In the genomic region with DNA sequence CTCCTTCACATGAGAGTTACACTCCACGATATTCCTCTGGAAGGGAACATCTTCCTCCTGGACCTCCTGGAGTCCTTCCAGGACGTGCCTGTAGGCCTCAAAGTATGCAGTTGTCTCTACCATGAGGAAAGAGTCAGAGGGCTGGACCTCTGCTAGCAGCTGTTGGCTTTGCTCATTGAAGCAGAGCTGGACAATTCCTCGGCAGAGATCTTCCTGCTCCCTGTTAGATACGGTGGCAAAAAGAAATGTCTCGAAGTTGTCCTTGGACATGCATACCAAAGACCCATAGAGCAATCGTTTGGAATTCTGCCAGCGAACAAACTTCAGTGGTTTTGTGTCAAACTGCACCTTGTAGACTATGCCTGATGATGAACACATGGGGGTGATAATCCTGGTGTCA, we compare ENCODE assay signal across 9 cellular contexts. TPM values are rescaled to one million over a fixed set of nuclear protein-coding genes. Genes with fewer than 3 reads are reported as not detected.
DNase-seq lines count a peak whose midpoint lies in the region; ATAC-seq and TF ChIP-seq lines count a peak whose summit lies in the region.
"Had no signal": no experiment of that assay in that cellular context is flagged by ENCODE, and none has a peak within 500 bp of the region (broad histone marks: within the 10 kb centered on the region; RNA-seq: fewer than 3 reads in every experiment).

No MANE protein-coding gene starts in this region.

- H3K9me1 ChIP-seq in IMR-90 (ENCODE audit: insufficient read depth, low read length) = peaks cover 18% of the 10 kb centered on the region

- no peak for TF ChIP-seq RAD21 in IMR-90 (IDR thresholded peaks at IDR 0.05; ENCODE audit: low read length)

- peak; percentile 49 for DNase-seq in activated CD8-positive, alpha-beta memory T cell treated with anti-CD3 and anti-CD28 coated beads, Interleukin-2, amount 50 U/mL, for 48 hours
- DNase-seq in activated CD8-positive, alpha-beta memory T cell treated with anti-CD3 and anti-CD28 coated beads for 24 hours = no peak
- DNase-seq in IMR-90 = peak; percentile 39
- DNase-seq in ascending aorta (ENCODE audit: low spot score in 2 of 2) = no peak
- no peak for DNase-seq in psoas muscle
- DNase-seq in DMS153 (lab: John Stamatoyannopoulos, UW) = no peak
- DNase-seq: NCI-H2081 had no signal

- H3K36me3 ChIP-seq in IMR-90 (ENCODE audit: control insufficient read depth, insufficient read depth, low read length) = peaks cover 36% of the 10 kb centered on the region
- peaks cover 40 to 60% of the 10 kb centered on the region in 2 donors for H3K36me3 ChIP-seq in ascending aorta
- H3K36me3 ChIP-seq in psoas muscle (ENCODE audit: insufficient read depth in 1 of 2, low read depth in 1 of 2) = peaks cover 3 to 84% of the 10 kb centered on the region in 2 donors

- no peak overlapping the region for H2BK20ac ChIP-seq in IMR-90 (ENCODE audit: low read depth, low read length)

- no peak overlapping the region for H2AK9ac ChIP-seq in IMR-90 (replicated peaks; ENCODE audit: low read depth, low read length, poor library complexity)

- H3K4me3 ChIP-seq in IMR-90 (ENCODE audit: insufficient read depth, low read depth, low read length) (no peak overlapping the region), ascending aorta (peak overlapping the region; percentile 8 to 31), psoas muscle (peak overlapping the region; percentile 30)

- no peak overlapping the region for H3K9ac ChIP-seq in IMR-90 (ENCODE audit: low read depth, low read length)

- peaks cover 27 to 59% of the 10 kb centered on the region in 2 experiments for H3K79me1 ChIP-seq in IMR-90 (ENCODE audit: low read depth in 1 of 2, low read length in 2 of 2)

- intact Hi-C loops in IMR-90 (cut with micrococcal nuclease) = no loop called here
- intact Hi-C loops in ascending aorta (cut with DNase I) = no loop called here
- intact Hi-C loops in psoas muscle (cut with DNase I) = no loop called here

- no TSS peak for BruUV-seq in IMR-90 (replicated peaks; lab: Mats Ljungman, UMichigan)

- TF ChIP-seq POLR2A in IMR-90 (IDR thresholded peaks at IDR 0.05; ENCODE audit: low read depth, low read length) = no peak

- H3K14ac ChIP-seq in IMR-90 (replicated peaks; ENCODE audit: low read depth, low read length) = no peak overlapping the region

- H3K4ac ChIP-seq in IMR-90 (ENCODE audit: low read depth, low read length) = no peak overlapping the region

- H3K9me3 ChIP-seq in IMR-90 (ENCODE audit: control insufficient read depth, insufficient read depth, low read length) (no peaks in the 10 kb centered on the region), ascending aorta (no peaks in the 10 kb centered on the region), psoas muscle (no peaks in the 10 kb centered on the region)

- no peak overlapping the region for H4K8ac ChIP-seq in IMR-90 (ENCODE audit: low read depth in 2 of 2, low read length in 2 of 2)

- H3K27ac ChIP-seq in IMR-90 (ENCODE audit: insufficient read depth, low read length) = no peak overlapping the region
- no peak overlapping the region for H3K27ac ChIP-seq in ascending aorta
- H3K27ac ChIP-seq in psoas muscle = no peak overlapping the region

- POLR2A ChIA-PET in IMR-90 (lab: Charles Lee; ENCODE audit: unreplicated experiment) = no interaction called here

- H4K20me1 ChIP-seq in IMR-90 (ENCODE audit: insufficient read depth, low read length) = peaks cover 63% of the 10 kb centered on the region

- H3K23ac ChIP-seq in IMR-90 (ENCODE audit: low read depth, low read length) = no peak overlapping the region

- no peak overlapping the region for H2BK15ac ChIP-seq in IMR-90 (ENCODE audit: low read depth, low read length)

- CTCF ChIA-PET in IMR-90 (lab: Yijun Ruan, JAX) = interaction anchor here (1.4 kb wide), 1 partner anchor 24 kb away, joined by 3 read pairs; no protein-coding TSS in a partner anchor

- H3K27me3 ChIP-seq in IMR-90 (ENCODE audit: control insufficient read depth, insufficient read depth, low read length) (no peaks in the 10 kb centered on the region), ascending aorta (no peaks in the 10 kb centered on the region), psoas muscle (ENCODE audit: insufficient read depth in 3 of 3, low read length in 2 of 3) (no peaks in the 10 kb centered on the region)

- TF ChIP-seq CTCF in IMR-90 (conservative IDR thresholded peaks at IDR 0.05; ENCODE audit: low read depth, low read length) = no peak
- TF ChIP-seq CTCF in ascending aorta (IDR thresholded peaks at IDR 0.05) = no peak
- no peak for TF ChIP-seq CTCF in psoas muscle (IDR thresholded peaks at IDR 0.05)

- 96% methylated on average over 3 of the region's 7 CpGs; no CpG with 5 or more reads in 1 of the 2 experiments for WGBS in IMR-90 (ENCODE audit: extremely low coverage in 2 of 2, insufficient read length in 1 of 2), 2 experiments
- 31 to 35% (median 32%) methylated on average over 7 of the region's 7 CpGs for WGBS in psoas muscle, 3 donors

- no peak overlapping the region for H2AK5ac ChIP-seq in IMR-90 (ENCODE audit: low read depth, low read length)

- no peak overlapping the region for H3K56ac ChIP-seq in IMR-90 (ENCODE audit: extremely low read depth, insufficient read depth, low read length)

- no peak overlapping the region for H3K18ac ChIP-seq in IMR-90 (ENCODE audit: low read depth, low read length)

- ATAC-seq in IMR-90 (ENCODE audit: low read depth) (peak; percentile 18; the same call in 1 of the 2 replicates), psoas muscle (peak; percentile 57 to 81 (median 72)), HG02870 (IDR thresholded peaks at IDR 0.05; ENCODE audit: unreplicated experiment) (no peak), HG03045 (IDR thresholded peaks at IDR 0.05; ENCODE audit: unreplicated experiment) (no peak)

- dilution Hi-C loops in IMR-90 (cut with HindIII; ENCODE audit: low sequenced_read_pairs, unreplicated experiment) = no loop called here

- H4K91ac ChIP-seq in IMR-90 (ENCODE audit: insufficient read depth, low read depth, low read length) = no peak overlapping the region

- H2BK5ac ChIP-seq in IMR-90 (ENCODE audit: low read depth, low read length, poor library complexity, severe bottlenecking) = no peak overlapping the region

- H2BK120ac ChIP-seq in IMR-90 (ENCODE audit: low read depth, low read length) = no peak overlapping the region

- H4K5ac ChIP-seq in IMR-90 (ENCODE audit: low read depth, low read length) = no peak overlapping the region

- H2AFZ ChIP-seq in IMR-90 (replicated peaks; ENCODE audit: low read length, poor library complexity) = peak overlapping the region; percentile 26

- in situ Hi-C loops in IMR-90 (cut with MboI; ENCODE audit: low sequenced_read_pairs) = no loop called here

- no peak overlapping the region for H3K4me2 ChIP-seq in IMR-90 (ENCODE audit: low read depth, low read length)

- H3K4me1 ChIP-seq in IMR-90 (ENCODE audit: control insufficient read depth, insufficient read depth, low read length) (peaks cover 1% of the 10 kb centered on the region; the same call in 1 of the 2 replicates), ascending aorta (peaks cover 8 to 26% of the 10 kb centered on the region in 2 donors), psoas muscle (peaks cover 24% of the 10 kb centered on the region)

TF ChIP-seq in IMR-90, 13 proteins besides CTCF, POLR2A, EP300 and RAD21:
- TF ChIP-seq MAFK (IDR thresholded peaks at IDR 0.05; ENCODE audit: low read depth, low read length) (no peak), RCOR1 (IDR thresholded peaks at IDR 0.05; ENCODE audit: insufficient replicate concordance, low read length) (no peak), BHLHE40 (IDR thresholded peaks at IDR 0.05; ENCODE audit: low read depth, low read length) (no peak), SMC3 (IDR thresholded peaks at IDR 0.05; ENCODE audit: low read depth, low read length) (no peak), MAZ (IDR thresholded peaks at IDR 0.05; ENCODE audit: borderline replicate concordance, low read depth, low read length) (no peak)

RNA-seq across cellular contexts. Expression of gene ZNFX1, which starts 7.7 kb away (rescaled TPM):
- total RNA-seq in IMR-90 (2012; rRNA removed) = 46.7 and 60.9 TPM in 2 replicates
- polyA plus RNA-seq in IMR-90 (2012; rRNA removed) = 8.5 and 10.9 TPM in 2 replicates
- polyA plus RNA-seq in IMR-90 (2012; cell fraction: cytosol; rRNA removed) = 4.3 and 5.4 TPM in 2 replicates
- polyA plus RNA-seq in IMR-90 (2012; cell fraction: nucleus; rRNA removed; ENCODE audit: low replicate concordance) = 5.7 and 9.9 TPM in 2 replicates
- total RNA-seq in ascending aorta = 49.1 TPM
- 10 to 100 TPM; 21.7 to 29.6 (median 24.6) TPM for total RNA-seq in psoas muscle
- polyA plus RNA-seq in psoas muscle = 10 to 100 TPM in 2 of 3 donors, 1 to 10 TPM in 1; 8.4 to 16.1 (median 15.3) TPM

RNA-seq across cellular contexts. Expression of gene DDX27, which starts 51.0 kb away (rescaled TPM):
- total RNA-seq in IMR-90 (2012; rRNA removed) = 28.3 and 33.2 TPM in 2 replicates
- polyA plus RNA-seq in IMR-90 (2012; rRNA removed) = 36.7 and 44.5 TPM in 2 replicates
- polyA plus RNA-seq in IMR-90 (2012; cell fraction: cytosol; rRNA removed) = 30.9 and 31.3 TPM in 2 replicates
- polyA plus RNA-seq in IMR-90 (2012; cell fraction: nucleus; rRNA removed; ENCODE audit: low replicate concordance) = 35.8 and 39.4 TPM in 2 replicates
- total RNA-seq in ascending aorta = 17.3 TPM
- 10 to 100 TPM; 19.4 to 32.6 (median 24.4) TPM for total RNA-seq in psoas muscle
- polyA plus RNA-seq in psoas muscle = 10 to 100 TPM; 30.5 to 62.9 (median 41.4) TPM

Comparison
In these comparisons a context has a peak if more than half of its experiments do, and no peak if none do; other contexts are left out.
1. DNase-seq: peak in activated CD8-positive, alpha-beta memory T cell treated with anti-CD3 and anti-CD28 coated beads, Interleukin-2, amount 50 U/mL, for 48 hours (single experiment) and IMR-90 (single experiment); none in activated CD8-positive, alpha-beta memory T cell treated with anti-CD3 and anti-CD28 coated beads for 24 hours (single experiment), ascending aorta (0 of 2), psoas muscle (0 of 2) and DMS153 (single experiment).
2. ATAC-seq: peak in IMR-90 (single experiment) and psoas muscle (4 of 4); none in HG02870 (single experiment) and HG03045 (single experiment).